In the genomic region with DNA sequence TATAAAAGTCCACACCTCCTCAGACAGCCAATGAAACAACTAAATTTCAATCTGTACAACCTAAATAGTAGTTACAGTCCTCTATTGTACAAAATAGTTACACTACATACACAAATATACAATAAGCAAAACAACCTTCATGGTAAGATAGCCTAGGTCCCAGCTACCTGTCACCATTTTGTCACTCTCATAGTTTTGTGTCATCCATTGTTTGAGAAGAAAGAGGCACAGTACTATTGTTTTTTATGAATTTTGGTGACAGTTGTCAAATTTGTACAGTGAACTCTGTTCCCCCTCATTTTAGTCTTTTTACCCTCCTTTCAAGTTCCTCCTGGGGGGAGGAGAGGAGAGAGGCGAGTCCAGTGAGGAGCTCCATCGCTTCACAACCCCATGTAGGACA, we compare ENCODE assay signal across 12 cellular contexts.
DNase-seq lines count a peak whose midpoint lies in the region; ATAC-seq and TF ChIP-seq lines count a peak whose summit lies in the region.
"Had no signal": no experiment of that assay in that cellular context is flagged by ENCODE, and none has a peak within 500 bp of the region (broad histone marks: within the 10 kb centered on the region; RNA-seq: fewer than 3 reads in every experiment).

No MANE protein-coding gene starts in this region.

- H2AFZ ChIP-seq in osteoblast (ENCODE audit: low read length) = no peak overlapping the region

- H3K27ac ChIP-seq in BLaER1 (no peak overlapping the region), RWPE1 (peak overlapping the region; percentile 96), osteoblast (ENCODE audit: low read depth, low read length) (peak overlapping the region; percentile 78)

- no peak for DNase-seq in RWPE1 (ENCODE audit: low spot score)
- no peak for DNase-seq in fibroblast of pulmonary artery (ENCODE audit: low read depth)
- no peak for DNase-seq in osteoblast (ENCODE audit: insufficient read length, low spot score, missing footprints)
- DNase-seq in activated gamma-delta T cell treated with Interleukin-2 at 50 U/mL for 16 hours = no peak
- DNase-seq: DMS 273 treated with DMSO at 0.1 percent for 48 hours; effector memory CD4-positive, alpha-beta T cell; MM.1S had no signal

- CTCF ChIA-PET in RWPE1 (lab: Yijun Ruan, JAX) = interaction anchor here (1.2 kb wide), 1 partner anchor 126 kb away, joined by 3 read pairs; no protein-coding TSS in a partner anchor

- H3K4me2 ChIP-seq in BLaER1 = peak overlapping the region; percentile 84
- H3K4me2 ChIP-seq in osteoblast (ENCODE audit: insufficient read depth, low read length) = peak overlapping the region; percentile 97

- TF ChIP-seq CTCF in RWPE1 (conservative IDR thresholded peaks at IDR 0.05; ENCODE audit: low read depth) (no peak), fibroblast of pulmonary artery (IDR thresholded peaks at IDR 0.05; ENCODE audit: low read length, missing control alignments) (no peak), osteoblast (IDR thresholded peaks at IDR 0.05; ENCODE audit: extremely low read depth, low read depth, low read length) (no peak)

- no peaks in the 10 kb centered on the region for H3K27me3 ChIP-seq in BLaER1
- H3K27me3 ChIP-seq in osteoblast (ENCODE audit: insufficient read depth, low read length) = no peaks in the 10 kb centered on the region

- peak overlapping the region; percentile 98; the same call in 1 of the 2 replicates for H3K9ac ChIP-seq in BLaER1

- H3K36me3 ChIP-seq in BLaER1 = peaks cover 24% of the 10 kb centered on the region
- H3K36me3 ChIP-seq in osteoblast (ENCODE audit: insufficient read depth, low read length) = peaks cover 24% of the 10 kb centered on the region

- H3K4me3 ChIP-seq in BLaER1 = peak overlapping the region; percentile 85; the same call in 1 of the 2 replicates
- peak overlapping the region; percentile 86 for H3K4me3 ChIP-seq in fibroblast of pulmonary artery (replicated peaks; ENCODE audit: low read depth, low read length)
- H3K4me3 ChIP-seq in osteoblast (ENCODE audit: insufficient read depth, low read length) = peak overlapping the region; percentile 84

- H3K9me3 ChIP-seq in BLaER1 (no peaks in the 10 kb centered on the region), osteoblast (ENCODE audit: low read depth, low read length) (no peaks in the 10 kb centered on the region)

- H3K79me2 ChIP-seq in osteoblast (ENCODE audit: insufficient read depth, low read length) = peaks cover 17% of the 10 kb centered on the region

- H4K20me1 ChIP-seq in BLaER1 (peaks cover 27% of the 10 kb centered on the region), osteoblast (ENCODE audit: insufficient read depth, low read length) (peaks cover 26% of the 10 kb centered on the region)

- no peak for ATAC-seq in GM18520 (IDR thresholded peaks at IDR 0.05; ENCODE audit: unreplicated experiment)
- no peak for ATAC-seq in GM19035 (IDR thresholded peaks at IDR 0.05; ENCODE audit: unreplicated experiment)
- ATAC-seq in GM18861 (IDR thresholded peaks at IDR 0.05; ENCODE audit: unreplicated experiment) = no peak
- ATAC-seq: Panc1 had no signal

- H3K4me1 ChIP-seq in BLaER1 (peaks cover 31% of the 10 kb centered on the region), osteoblast (ENCODE audit: insufficient read depth, low read length) (peaks cover 22% of the 10 kb centered on the region)

- POLR2A ChIA-PET in RWPE1 (lab: Yijun Ruan, JAX; ENCODE audit: low non-redundant PET) = no interaction called here
